ENCODE assay signal across 15 cellular contexts in genomic region chr2:240915526-240916335, GRCh38. TPM values are rescaled to one million over a fixed set of nuclear protein-coding genes. Genes with fewer than 3 reads are reported as not detected.
DNase-seq lines count a peak whose midpoint lies in the region; ATAC-seq lines count a peak whose summit lies in the region.
"Had no signal": no experiment of that assay in that cellular context is flagged by ENCODE, and none has a peak within 500 bp of the region (broad histone marks: within the 10 kb centered on the region; RNA-seq: fewer than 3 reads in every experiment).

No MANE protein-coding gene starts in this region.

- no peaks in the 10 kb centered on the region for H3K9me3 Mint-ChIP-seq in activated naive CD8-positive, alpha-beta T cell treated with anti-CD3 and anti-CD28 coated beads, Interleukin-2, amount 10 ng/mL, durations not matched to agents 7 days and 5 days
- H3K9me3 Mint-ChIP-seq in activated naive CD8-positive, alpha-beta T cell treated with anti-CD3 and anti-CD28 coated beads, Interleukin-2, amount 50 U/mL, for 24 hours, result no peaks in the 10 kb centered on the region
- H3K9me3 Mint-ChIP-seq: CD8-positive, alpha-beta memory T cell; type B pancreatic cell had no signal

- no CpG with 5 or more reads among the region's 33 CpGs for WGBS in mesendoderm (ENCODE audit: extremely low coverage, insufficient coverage, low lambda C conversion rate)
- 30 to 35% methylated on average over 30 to 33 of the region's 33 CpGs for WGBS in aorta, 2 donors

- H2BK120ac ChIP-seq in mesendoderm (ENCODE audit: low read depth, low read length), result no peak overlapping the region

- ATAC-seq in activated naive CD8-positive, alpha-beta T cell treated with anti-CD3 and anti-CD28 coated beads, Interleukin-2, amount 10 ng/mL, durations not matched to agents 7 days and 5 days (ENCODE audit: low read depth), result no peak
- no peak for ATAC-seq in activated naive CD8-positive, alpha-beta T cell treated with anti-CD3 and anti-CD28 coated beads, Interleukin-2, amount 50 U/mL, for 24 hours
- ATAC-seq in aorta (ENCODE audit: low FRiP score), result no peak
- ATAC-seq in GM19467 (IDR thresholded peaks at IDR 0.05; ENCODE audit: unreplicated experiment), result no peak

- H3K18ac ChIP-seq in mesendoderm (ENCODE audit: low read length), result no peak overlapping the region

- H3K4ac ChIP-seq in mesendoderm (ENCODE audit: low read depth, low read length), result no peak overlapping the region

- no peaks in the 10 kb centered on the region for H3K36me3 ChIP-seq in mesendoderm (ENCODE audit: control insufficient read depth, insufficient read depth, low read length)
- no peaks in the 10 kb centered on the region for H3K36me3 ChIP-seq in aorta (ENCODE audit: control insufficient read depth in 1 of 2, insufficient read depth in 2 of 2, low read length in 1 of 2)

- H4K8ac ChIP-seq in mesendoderm (ENCODE audit: low read depth, low read length), result no peak overlapping the region

- POLR2A ChIA-PET in activated naive CD8-positive, alpha-beta T cell treated with anti-CD3 and anti-CD28 coated beads, Interleukin-2, amount 10 ng/mL, durations not matched to agents 7 days and 5 days (lab: Charles Lee), result no interaction called here

- intact Hi-C loops in cardiac septum (cut with DNase I) (loop anchor here (2.0 kb wide), 1 partner anchor 75 kb away; no protein-coding TSS in a partner anchor), aorta (cut with DNase I) (loop anchor here in 1 of 2 donors (5.0 to 10.0 kb wide), 2 partner anchors 77 to 139 kb away; no protein-coding TSS in a partner anchor)

- H3K4me3 ChIP-seq in mesendoderm (ENCODE audit: low read length) (no peak overlapping the region), aorta (ENCODE audit: low read length in 2 of 2) (no peak overlapping the region)

- H3K9ac ChIP-seq in mesendoderm (ENCODE audit: low read length), result no peak overlapping the region

- no peak overlapping the region for H3K23ac ChIP-seq in mesendoderm (ENCODE audit: low read length)

- H3K79me1 ChIP-seq in mesendoderm (ENCODE audit: low read length), result no peaks in the 10 kb centered on the region

- H2AK5ac ChIP-seq in mesendoderm (ENCODE audit: low read length), result no peak overlapping the region

- no peaks in the 10 kb centered on the region for H3K36me3 Mint-ChIP-seq in activated naive CD8-positive, alpha-beta T cell treated with anti-CD3 and anti-CD28 coated beads, Interleukin-2, amount 10 ng/mL, durations not matched to agents 7 days and 5 days
- no peaks in the 10 kb centered on the region for H3K36me3 Mint-ChIP-seq in activated naive CD8-positive, alpha-beta T cell treated with anti-CD3 and anti-CD28 coated beads, Interleukin-2, amount 50 U/mL, for 24 hours (ENCODE audit: low read depth)
- H3K36me3 Mint-ChIP-seq: CD8-positive, alpha-beta memory T cell; type B pancreatic cell had no signal

- no peaks in the 10 kb centered on the region for H3K4me1 Mint-ChIP-seq in activated naive CD8-positive, alpha-beta T cell treated with anti-CD3 and anti-CD28 coated beads, Interleukin-2, amount 10 ng/mL, durations not matched to agents 7 days and 5 days
- no peaks in the 10 kb centered on the region for H3K4me1 Mint-ChIP-seq in activated naive CD8-positive, alpha-beta T cell treated with anti-CD3 and anti-CD28 coated beads, Interleukin-2, amount 50 U/mL, for 24 hours
- H3K4me1 Mint-ChIP-seq: CD8-positive, alpha-beta memory T cell had no signal

- no peaks in the 10 kb centered on the region for H3K9me3 ChIP-seq in aorta (ENCODE audit: control insufficient read depth, low read length)

- no peaks in the 10 kb centered on the region for H3K79me2 ChIP-seq in mesendoderm (ENCODE audit: control insufficient read depth, insufficient read depth, low read length)

- no peak overlapping the region for H3K27ac ChIP-seq in mesendoderm (ENCODE audit: low read depth, low read length)
- no peak overlapping the region for H3K27ac ChIP-seq in aorta (ENCODE audit: low read depth in 1 of 2, low read length in 2 of 2)
- H3K27ac ChIP-seq in substantia nigra (ENCODE audit: low read depth, low read length, poor library complexity, severe bottlenecking), result no peak overlapping the region

- no peak overlapping the region for H3K27ac Mint-ChIP-seq in activated naive CD8-positive, alpha-beta T cell treated with anti-CD3 and anti-CD28 coated beads, Interleukin-2, amount 10 ng/mL, durations not matched to agents 7 days and 5 days
- H3K27ac Mint-ChIP-seq in activated naive CD8-positive, alpha-beta T cell treated with anti-CD3 and anti-CD28 coated beads, Interleukin-2, amount 50 U/mL, for 24 hours, result no peak overlapping the region
- H3K27ac Mint-ChIP-seq: CD8-positive, alpha-beta memory T cell; progenitor cell of endocrine pancreas; type B pancreatic cell had no signal

- H3K4me3 Mint-ChIP-seq in activated naive CD8-positive, alpha-beta T cell treated with anti-CD3 and anti-CD28 coated beads, Interleukin-2, amount 10 ng/mL, durations not matched to agents 7 days and 5 days, result no peak overlapping the region
- H3K4me3 Mint-ChIP-seq in activated naive CD8-positive, alpha-beta T cell treated with anti-CD3 and anti-CD28 coated beads, Interleukin-2, amount 50 U/mL, for 24 hours, result no peak overlapping the region
- H3K4me3 Mint-ChIP-seq: CD8-positive, alpha-beta memory T cell had no signal

- no peak overlapping the region for H2BK15ac ChIP-seq in mesendoderm (replicated peaks; ENCODE audit: low read depth)

- H3K27me3 ChIP-seq in mesendoderm (ENCODE audit: insufficient read depth, low read length, poor library complexity), result no peaks in the 10 kb centered on the region
- H3K27me3 ChIP-seq in aorta (ENCODE audit: control insufficient read depth in 1 of 2, insufficient read depth in 2 of 2, low read length in 1 of 2), result no peaks in the 10 kb centered on the region

- H3K27me3 Mint-ChIP-seq in activated naive CD8-positive, alpha-beta T cell treated with anti-CD3 and anti-CD28 coated beads, Interleukin-2, amount 10 ng/mL, durations not matched to agents 7 days and 5 days, result peaks cover 15% of the 10 kb centered on the region
- peaks cover 5% of the 10 kb centered on the region for H3K27me3 Mint-ChIP-seq in activated naive CD8-positive, alpha-beta T cell treated with anti-CD3 and anti-CD28 coated beads, Interleukin-2, amount 50 U/mL, for 24 hours

- H3K56ac ChIP-seq in mesendoderm (ENCODE audit: low read length), result peak overlapping the region; percentile 56

- no peaks in the 10 kb centered on the region for H3K4me1 ChIP-seq in mesendoderm (ENCODE audit: control insufficient read depth, low read depth, low read length)
- H3K4me1 ChIP-seq in aorta (ENCODE audit: control insufficient read depth in 1 of 2, insufficient read depth in 2 of 2, low read length in 2 of 2), result no peaks in the 10 kb centered on the region

- peak overlapping the region; percentile 16 for H3K4me2 ChIP-seq in mesendoderm (ENCODE audit: low read length)

- H4K5ac ChIP-seq in mesendoderm (ENCODE audit: low read length), result no peak overlapping the region

- DNase-seq in activated naive CD8-positive, alpha-beta T cell treated with anti-CD3 and anti-CD28 coated beads, Interleukin-2, amount 10 ng/mL, durations not matched to agents 7 days and 5 days, result peak; percentile 29
- DNase-seq in activated naive CD8-positive, alpha-beta T cell treated with anti-CD3 and anti-CD28 coated beads, Interleukin-2, amount 50 U/mL, for 24 hours, result no peak
- DNase-seq in cardiac septum (ENCODE audit: low spot score) (peak; percentile 70), mesendoderm (no peak), aorta (peak; percentile 40 to 72), substantia nigra (lab: John Stamatoyannopoulos, UW) (no peak), AML-193 (lab: John Stamatoyannopoulos, UW) (no peak)
- DNase-seq: activated naive CD4-positive, alpha-beta T cell; NCI-H1048; NCI-H2227 treated with DMSO at 0.1 percent for 48 hours; stimulated activated CD4-positive, alpha-beta T cell treated with anti-CD3 and anti-CD28 coated beads, Interleukin-1b, Interleukin-23, amount 100 ng/mL, for 48 hours had no signal

- no peak overlapping the region for H2BK5ac ChIP-seq in mesendoderm (ENCODE audit: low read length)

RNA-seq across cellular contexts. Expression of gene CROCC2, which starts 9.6 kb away (rescaled TPM):
- not detected for total RNA-seq in activated naive CD8-positive, alpha-beta T cell treated with anti-CD3 and anti-CD28 coated beads, Interleukin-2, amount 10 ng/mL, durations not matched to agents 7 days and 5 days
- total RNA-seq in cardiac septum, result not detected
- not detected for polyA plus RNA-seq in mesendoderm (2013, experiment 1 of 2)
- polyA plus RNA-seq in mesendoderm (2013, experiment 2 of 2), result not detected
- under 1 TPM; 0.13 to 0.45 TPM for total RNA-seq in aorta
- not detected for polyA plus RNA-seq in aorta
- total RNA-seq: CD8-positive, alpha-beta memory T cell had no signal
- polyA plus RNA-seq: CD8-positive, alpha-beta memory T cell had no signal

RNA-seq across cellular contexts. Expression of gene MAB21L4, which starts 19.8 kb away (rescaled TPM):
- total RNA-seq in activated naive CD8-positive, alpha-beta T cell treated with anti-CD3 and anti-CD28 coated beads, Interleukin-2, amount 10 ng/mL, durations not matched to agents 7 days and 5 days, result not detected
- total RNA-seq in cardiac septum, result not detected
- 1.7 TPM for polyA plus RNA-seq in mesendoderm (2013, experiment 1 of 2)
- polyA plus RNA-seq in mesendoderm (2013, experiment 2 of 2), result 2.0 TPM
- total RNA-seq in aorta, result not detected
- 1 to 10 TPM in 1 of 2 donors, not detected in 1; 5.5 TPM for polyA plus RNA-seq in aorta
- total RNA-seq: CD8-positive, alpha-beta memory T cell had no signal
- polyA plus RNA-seq: CD8-positive, alpha-beta memory T cell had no signal

RNA-seq across cellular contexts. Expression of gene AGXT, which starts 47.1 kb away (rescaled TPM):
- total RNA-seq in activated naive CD8-positive, alpha-beta T cell treated with anti-CD3 and anti-CD28 coated beads, Interleukin-2, amount 10 ng/mL, durations not matched to agents 7 days and 5 days, result not detected
- not detected for total RNA-seq in cardiac septum
- not detected for polyA plus RNA-seq in mesendoderm (2013, experiment 1 of 2)
- polyA plus RNA-seq in mesendoderm (2013, experiment 2 of 2), result not detected
- not detected for total RNA-seq in aorta
- polyA plus RNA-seq in aorta, result not detected
- total RNA-seq: CD8-positive, alpha-beta memory T cell had no signal
- polyA plus RNA-seq: CD8-positive, alpha-beta memory T cell had no signal

Comparison
In these comparisons a context has a peak if more than half of its experiments do, and no peak if none do; other contexts are left out.
1. DNase-seq: peak in activated naive CD8-positive, alpha-beta T cell treated with anti-CD3 and anti-CD28 coated beads, Interleukin-2, amount 10 ng/mL, durations not matched to agents 7 days and 5 days (single experiment), cardiac septum (single experiment) and aorta (2 of 2); none in activated naive CD8-positive, alpha-beta T cell treated with anti-CD3 and anti-CD28 coated beads, Interleukin-2, amount 50 U/mL, for 24 hours (single experiment), mesendoderm (single experiment), substantia nigra (0 of 49) and AML-193 (0 of 2).